18 cellular contexts compared by ENCODE assay signal in the genomic region with DNA sequence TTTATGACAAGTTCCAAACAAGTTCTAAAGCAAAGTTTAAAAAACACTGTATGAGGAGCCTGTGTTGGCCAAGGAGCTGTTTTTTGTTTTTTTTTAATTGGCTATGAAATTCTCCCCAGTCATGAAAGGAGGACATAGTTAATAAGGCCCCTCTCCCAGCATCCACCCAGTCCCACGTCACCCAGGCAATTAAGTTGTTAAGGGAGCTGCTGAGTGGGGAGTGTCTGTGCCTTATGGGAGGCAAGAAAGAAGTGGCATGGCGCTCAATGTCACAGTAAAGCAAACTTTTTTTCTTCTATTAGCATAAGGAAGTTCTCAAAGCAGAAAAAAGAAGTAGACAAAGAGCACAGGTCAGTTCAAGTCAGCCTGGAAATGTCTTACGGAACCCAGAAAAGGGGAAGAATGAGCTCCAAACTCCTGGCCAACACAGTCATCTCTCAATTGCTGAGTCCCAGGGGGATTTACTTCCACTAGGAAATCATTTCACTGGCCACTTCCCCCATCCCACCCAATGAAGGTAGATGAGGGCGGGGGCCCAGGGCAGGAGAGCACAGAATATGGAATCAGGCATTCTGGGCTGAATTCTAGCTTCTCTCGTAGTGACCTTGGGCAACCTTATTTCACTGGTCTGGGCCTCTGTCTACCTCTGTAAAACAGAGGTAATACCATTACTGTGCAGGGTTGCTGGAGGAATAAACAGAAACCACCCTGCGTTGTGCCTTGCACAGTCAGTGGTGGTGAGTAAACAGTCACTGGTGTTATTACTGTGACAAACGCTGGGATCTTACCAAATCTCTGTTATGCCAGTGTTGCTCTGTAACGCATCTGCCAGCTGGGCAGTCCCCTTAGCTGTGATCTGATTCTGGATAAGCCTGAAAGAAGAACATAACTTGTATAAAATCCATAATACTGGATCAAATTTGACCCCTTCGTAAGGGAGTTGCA. TPM values are rescaled to one million over a fixed set of nuclear protein-coding genes. Genes with fewer than 3 reads are reported as not detected.
DNase-seq lines count a peak whose midpoint lies in the region; ATAC-seq lines count a peak whose summit lies in the region.
"Had no signal": no experiment of that assay in that cellular context is flagged by ENCODE, and none has a peak within 500 bp of the region (broad histone marks: within the 10 kb centered on the region; RNA-seq: fewer than 3 reads in every experiment).

No MANE protein-coding gene starts in this region.

- H3K4me3 ChIP-seq in BLaER1 treated with 17β-estradiol and CSF1 and Interleukin-3, amounts not matched to agents 10 nM and 100 nM = no peak overlapping the region
- no peak overlapping the region for H3K4me3 ChIP-seq in trophoblast cell (ENCODE audit: low read depth, low read length)
- H3K4me3 ChIP-seq: GM23248, prostate gland had no signal

- H3K27ac ChIP-seq in BLaER1 treated with 17β-estradiol and CSF1 and Interleukin-3, amounts not matched to agents 10 nM and 100 nM = peak overlapping the region in 4 of 11 experiments; percentile 11 to 38 (median 24); a peak in 6 of 22 replicates
- H3K27ac ChIP-seq in trophoblast cell (ENCODE audit: low read depth, low read length) = no peak overlapping the region
- H3K27ac ChIP-seq: GM23248, prostate gland had no signal

- H3K79me1 ChIP-seq in trophoblast cell (ENCODE audit: low read length) = no peaks in the 10 kb centered on the region

- H3K27me3 ChIP-seq in BLaER1 treated with 17β-estradiol and CSF1 and Interleukin-3, amounts not matched to agents 10 nM and 100 nM = no peaks in the 10 kb centered on the region
- no peaks in the 10 kb centered on the region for H3K27me3 ChIP-seq in trophoblast cell (ENCODE audit: insufficient read depth, low read length)

- no peaks in the 10 kb centered on the region for H3K79me2 ChIP-seq in trophoblast cell (ENCODE audit: control insufficient read depth, insufficient read depth, low read length, poor library complexity)

- H3K9ac ChIP-seq in BLaER1 treated with 17β-estradiol and CSF1 and Interleukin-3, amounts not matched to agents 10 nM and 100 nM = no peak overlapping the region
- H3K9ac ChIP-seq in trophoblast cell (ENCODE audit: low read length) = no peak overlapping the region
- H3K9ac ChIP-seq: GM23248 had no signal

- no peak overlapping the region for H4K8ac ChIP-seq in trophoblast cell (ENCODE audit: low read depth, low read length)

- H3K4ac ChIP-seq in trophoblast cell (ENCODE audit: low read depth, low read length) = no peak overlapping the region

- H4K12ac ChIP-seq in trophoblast cell (ENCODE audit: low read depth, low read length) = no peak overlapping the region

- no peak overlapping the region for H2BK12ac ChIP-seq in trophoblast cell (ENCODE audit: low read length)

- H4K20me1 ChIP-seq in BLaER1 treated with 17β-estradiol and CSF1 and Interleukin-3, amounts not matched to agents 10 nM and 100 nM = no peaks in the 10 kb centered on the region

- peak overlapping the region; percentile 39 to 85 for H3K27ac Mint-ChIP-seq in effector memory CD8-positive, alpha-beta T cell
- H3K27ac Mint-ChIP-seq: activated T-helper 2 cell treated with anti-CD3 and anti-CD28 coated beads, Interferon-gamma antibody, Interleukin-2, Interleukin-4, amounts not matched to agents 10 μg/mL and 5 μg/mL and 100 μg/mL, durations not matched to agents 14 hours and 24 hours and 36 hours; T-cell had no signal

- no peak overlapping the region for H3K4me3 Mint-ChIP-seq in effector memory CD8-positive, alpha-beta T cell
- H3K4me3 Mint-ChIP-seq: CD4-positive, CD25-positive, alpha-beta regulatory T cell; T-cell had no signal

- H3K27me3 Mint-ChIP-seq in effector memory CD8-positive, alpha-beta T cell = no peaks in the 10 kb centered on the region
- H3K27me3 Mint-ChIP-seq: CD4-positive, CD25-positive, alpha-beta regulatory T cell; T-cell had no signal

- no peak overlapping the region for H4K91ac ChIP-seq in trophoblast cell (ENCODE audit: low read depth, low read length)

- H2AK5ac ChIP-seq in trophoblast cell (ENCODE audit: low read length) = no peak overlapping the region

- H2BK5ac ChIP-seq in trophoblast cell (ENCODE audit: low read depth, low read length, poor library complexity) = no peak overlapping the region

- peaks cover 0 to 3% of the 10 kb centered on the region in 2 donors for H3K4me1 Mint-ChIP-seq in effector memory CD8-positive, alpha-beta T cell (ENCODE audit: low read depth in 2 of 2)

- no peak for ATAC-seq in effector memory CD8-positive, alpha-beta T cell (replicated peaks)
- no peak for ATAC-seq in GM19023 (IDR thresholded peaks at IDR 0.05; ENCODE audit: unreplicated experiment)
- ATAC-seq: T-cell had no signal

- peaks cover 62 to 95% (median 70%) of the 10 kb centered on the region in 10 experiments for H3K4me1 ChIP-seq in BLaER1 treated with 17β-estradiol and CSF1 and Interleukin-3, amounts not matched to agents 10 nM and 100 nM
- H3K4me1 ChIP-seq in trophoblast cell (ENCODE audit: control insufficient read depth in 1 of 2, insufficient read depth in 2 of 2, low read length in 2 of 2) = peaks cover 3 to 4% of the 10 kb centered on the region in 2 experiments
- H3K4me1 ChIP-seq: prostate gland had no signal

- H2BK120ac ChIP-seq in trophoblast cell (ENCODE audit: insufficient read depth, low read length, poor library complexity) = no peak overlapping the region

- peaks cover 0 to 18% (median 14%) of the 10 kb centered on the region in 11 experiments; a peak in 16 of 22 replicates for H3K9me3 ChIP-seq in BLaER1 treated with 17β-estradiol and CSF1 and Interleukin-3, amounts not matched to agents 10 nM and 100 nM (replicated peaks in 1 of 11)
- H3K9me3 ChIP-seq in trophoblast cell (ENCODE audit: insufficient read depth, low read depth, low read length) = peaks cover under 1% of the 10 kb centered on the region
- H3K9me3 ChIP-seq: prostate gland had no signal

- no peak overlapping the region for H3K18ac ChIP-seq in trophoblast cell (ENCODE audit: low read length)

- DNase-seq in Kasumi-1 (lab: John Stamatoyannopoulos, UW) (peak; percentile 85 to 86), trophoblast cell (peak in 1 of 2 donors; percentile 17), T1000 (lab: John Stamatoyannopoulos, UW) (no peak), H4 (ENCODE audit: low spot score) (no peak)
- no peak for DNase-seq in effector memory CD8-positive, alpha-beta T cell
- DNase-seq in activated CD8-positive, alpha-beta memory T cell treated with anti-CD3 and anti-CD28 coated beads, Interleukin-2, amount 50 U/mL, for 4 hours = no peak
- DNase-seq: activated CD4-positive, alpha-beta T cell treated with anti-CD3 and anti-CD28 coated beads, Interleukin-2, amount 50 U/mL, for 1 hour; CD4-positive, CD25-positive, alpha-beta regulatory T cell; GM23248; midbrain; OCI-M1; stimulated activated CD4-positive, alpha-beta T cell treated with anti-CD3 and anti-CD28 coated beads, Interleukin-4, amount 100 ng/mL, for 24 hours; stimulated activated naive CD4-positive, alpha-beta T cell; T-cell had no signal

- H3K14ac ChIP-seq in trophoblast cell (ENCODE audit: low read length) = no peak overlapping the region

- WGBS in trophoblast cell (ENCODE audit: extremely low coverage, insufficient coverage, insufficient read length) = no CpG with 5 or more reads among the region's 9 CpGs

- H3K4me2 ChIP-seq in BLaER1 treated with 17β-estradiol and CSF1 and Interleukin-3, amounts not matched to agents 10 nM and 100 nM = peak overlapping the region; percentile 5 to 92 (median 43); a peak in 20 of 22 replicates
- no peak overlapping the region for H3K4me2 ChIP-seq in trophoblast cell (ENCODE audit: low read length)

- H2AFZ ChIP-seq in trophoblast cell (ENCODE audit: insufficient read depth, low read length, poor library complexity) = no peak overlapping the region
- H2AFZ ChIP-seq: GM23248 had no signal

- H3K23ac ChIP-seq in trophoblast cell (ENCODE audit: low read length) = peak overlapping the region; percentile 25

- H3K9me3 Mint-ChIP-seq in effector memory CD8-positive, alpha-beta T cell = no peaks in the 10 kb centered on the region
- H3K9me3 Mint-ChIP-seq: activated T-helper 2 cell treated with anti-CD3 and anti-CD28 coated beads, Interferon-gamma antibody, Interleukin-2, Interleukin-4, amounts not matched to agents 10 μg/mL and 5 μg/mL and 100 μg/mL, durations not matched to agents 14 hours and 24 hours and 36 hours; CD4-positive, CD25-positive, alpha-beta regulatory T cell; T-cell had no signal

- peaks cover 18 to 73% (median 41%) of the 10 kb centered on the region in 11 experiments for H3K36me3 ChIP-seq in BLaER1 treated with 17β-estradiol and CSF1 and Interleukin-3, amounts not matched to agents 10 nM and 100 nM
- peaks cover 17 to 24% of the 10 kb centered on the region in 2 experiments for H3K36me3 ChIP-seq in trophoblast cell (ENCODE audit: control insufficient read depth in 1 of 2, insufficient read depth in 2 of 2, low read length in 2 of 2)
- H3K36me3 ChIP-seq: prostate gland had no signal

- peaks cover 27% of the 10 kb centered on the region for H3K36me3 Mint-ChIP-seq in effector memory CD8-positive, alpha-beta T cell (ENCODE audit: insufficient read depth)

RNA-seq across cellular contexts. Expression of gene NOD1, which starts 49.7 kb away (rescaled TPM):
- 8.0 and 8.5 TPM in 2 replicates for polyA plus RNA-seq in trophoblast cell (2013)
- total RNA-seq in H4 (2014; rRNA removed; shearing (Covaris generic)) = 8.2 and 10.2 TPM in 2 replicates

Comparison
In these comparisons a context has a peak if more than half of its experiments do, and no peak if none do; other contexts are left out.
1. DNase-seq: peak in Kasumi-1 (2 of 2); none in effector memory CD8-positive, alpha-beta T cell (0 of 3), T1000 (single experiment), activated CD8-positive, alpha-beta memory T cell treated with anti-CD3 and anti-CD28 coated beads, Interleukin-2, amount 50 U/mL, for 4 hours (single experiment) and H4 (single experiment).